ENCODE assay signal across 15 cellular contexts in genomic region chr22:35043251-35043931, GRCh38. TPM values are rescaled to one million over a fixed set of nuclear protein-coding genes. Genes with fewer than 3 reads are reported as not detected.
A peak's percentile ranks its signal among the peaks of the same experiment; 100 is the strongest.
DNase-seq lines count a peak whose midpoint lies in the region; ATAC-seq, FAIRE-seq and TF ChIP-seq lines count a peak whose summit lies in the region.
"Had no signal": no experiment of that assay in that cellular context is flagged by ENCODE, and none has a peak within 500 bp of the region (broad histone marks: within the 10 kb centered on the region; RNA-seq: fewer than 3 reads in every experiment).

No MANE protein-coding gene starts in this region.

- no peaks in the 10 kb centered on the region for H3K36me3 ChIP-seq in H1 (ENCODE audit: control insufficient read depth in 2 of 4, insufficient read depth in 4 of 4, low read length in 3 of 4)
- H3K36me3 ChIP-seq: adrenal gland had no signal

- POLR2A ChIA-PET in H1 (lab: Charles Lee; ENCODE audit: partially characterized antibody), result interaction anchor here (0.9 kb wide), 1 partner anchor 311 kb away, joined by 4 read pairs; no protein-coding TSS in a partner anchor

- no peaks in the 10 kb centered on the region for H3K79me1 ChIP-seq in H1 (ENCODE audit: low read depth, low read length)

- no peak overlapping the region for H3K23ac ChIP-seq in H1 (ENCODE audit: insufficient read length)

- H3K4ac ChIP-seq in H1 (replicated peaks; ENCODE audit: insufficient read length, low read depth, low read length), result no peak overlapping the region

- no peak overlapping the region for H4K91ac ChIP-seq in H1 (replicated peaks; ENCODE audit: insufficient read length, low read length)

- H3K56ac ChIP-seq in H1 (replicated peaks; ENCODE audit: insufficient read length, low read depth, low read length), result no peak overlapping the region

- WGBS in H1 (ENCODE audit: extremely low coverage in 1 of 2, insufficient coverage in 1 of 2, insufficient read length in 1 of 2, insufficient replicate concordance in 2 of 2, low coverage in 1 of 2, low lambda C conversion rate in 2 of 2, missing lambda C conversion rate in 1 of 2), 2 experiments, result 79% methylated on average over 6 of the region's 6 CpGs; no CpG with 5 or more reads in 1 of the 2 experiments

- peak; percentile 46 to 59 (median 52) for TF ChIP-seq CTCF in H1 (IDR thresholded peaks at IDR 0.05; ENCODE audit: control extremely low read depth in 1 of 3, insufficient read depth in 1 of 3, low read depth in 1 of 3, low read length in 3 of 3)

- no peak overlapping the region for H2BK120ac ChIP-seq in H1 (replicated peaks; ENCODE audit: low read depth, low read length)

- H4K5ac ChIP-seq in H1 (ENCODE audit: insufficient read length, low read depth, low read length), result no peak overlapping the region

- peak; percentile 46 for ATAC-seq in GM18868 (IDR thresholded peaks at IDR 0.05; ENCODE audit: unreplicated experiment)

- H2AK5ac ChIP-seq in H1 (ENCODE audit: low read depth, low read length), result 0 out of 2 replicates have a peak overlapping the region, but pooled peaks have one; percentile 83

- 0 out of 2 replicates have a peak overlapping the region, but pooled peaks have one; percentile 62 for H2BK15ac ChIP-seq in H1 (ENCODE audit: low read length)

- no peak overlapping the region for H2BK5ac ChIP-seq in H1 (ENCODE audit: low read depth, low read length)

- H3K18ac ChIP-seq in H1 (ENCODE audit: extremely low read depth, low read length), result no peak overlapping the region

- no peaks in the 10 kb centered on the region for H3K23me2 ChIP-seq in H1 (ENCODE audit: low read depth, low read length)

- H3K27ac ChIP-seq in H1 (ENCODE audit: low read depth, low read length), result no peak overlapping the region
- H3K27ac ChIP-seq: adrenal gland, skin epidermis had no signal

- no peaks in the 10 kb centered on the region for H4K20me1 ChIP-seq in H1 (replicated peaks in 1 of 2; ENCODE audit: control insufficient read depth in 1 of 2, insufficient read depth in 2 of 2, low read length in 2 of 2)

- FAIRE-seq in H1 (lab: Jason Lieb, UNC) (no peak), RCC 7860 (lab: Jason Lieb, UNC) (no peak)
- FAIRE-seq: endometrium had no signal

- H4K8ac ChIP-seq in H1 (ENCODE audit: extremely low read depth, insufficient read depth, low read length), result no peak overlapping the region

- DNase-seq in D341Med (ENCODE audit: low spot score) (peak; percentile 43), NCI-H69 (lab: John Stamatoyannopoulos, UW) (peak; percentile 17), H1 (ENCODE audit: low read depth in 1 of 2, low spot score in 2 of 2) (no peak), NCI-H146 (lab: John Stamatoyannopoulos, UW) (no peak), RCC 7860 (ENCODE audit: low spot score) (no peak)
- no peak for DNase-seq in activated CD8-positive, alpha-beta memory T cell treated with anti-CD3 and anti-CD28 coated beads, Interleukin-2, amount 50 U/mL, for 48 hours
- no peak for DNase-seq in activated T-cell treated with anti-CD3 and anti-CD28 coated beads, Interleukin-2, amount 50 U/mL, for 1 hour
- DNase-seq: activated CD4-positive, alpha-beta T cell treated with anti-CD3 and anti-CD28 coated beads, Interleukin-2, amount 50 U/mL, for 1 hour; adrenal gland; CD8-positive, alpha-beta memory T cell; NCI-H1436; SHP77 treated with DMSO at 0.1 percent for 48 hours had no signal

- H3K9me3 ChIP-seq in H1 (ENCODE audit: insufficient read depth in 2 of 2, low read depth in 1 of 2, low read length in 1 of 2), result peaks cover 0 to 4% of the 10 kb centered on the region in 2 experiments; a peak in 1 of 4 replicates
- H3K9me3 ChIP-seq: adrenal gland had no signal

- peak overlapping the region; percentile 63; the same call in 1 of the 2 replicates for H2BK12ac ChIP-seq in H1 (ENCODE audit: low read depth, low read length)

- H2BK20ac ChIP-seq in H1 (ENCODE audit: low read length), result no peak overlapping the region

- H3K27me3 ChIP-seq in H1 (replicated peaks in 1 of 4; ENCODE audit: control insufficient read depth in 3 of 4, extremely low read depth in 1 of 4, insufficient read depth in 3 of 4, low read length in 3 of 4), result no peaks in the 10 kb centered on the region

- CTCF ChIA-PET in H1 (lab: Charles Lee; ENCODE audit: partially characterized antibody), result interaction anchor here (0.6 to 3.8 kb wide), 41 partner anchors 8 to 638 kb away, joined by 3 to 20 read pairs (median 4); no protein-coding TSS in a partner anchor

- no peak overlapping the region for H2AFZ ChIP-seq in H1 (ENCODE audit: low read length)

- TF ChIP-seq POLR2A in H1 (IDR thresholded peaks at IDR 0.05; ENCODE audit: control extremely low read depth in 1 of 2, low read depth in 2 of 2, low read length in 2 of 2), result no peak

- no peak overlapping the region for H3K4me3 ChIP-seq in H1 (ENCODE audit: extremely low read depth in 1 of 4, insufficient read depth in 2 of 4, low read depth in 3 of 4, low read length in 4 of 4)
- H3K4me3 ChIP-seq: adrenal gland, skin epidermis had no signal

- H3K14ac ChIP-seq in H1 (ENCODE audit: insufficient read length), result no peak overlapping the region

- H3K4me1 ChIP-seq in H1 (replicated peaks in 1 of 4; ENCODE audit: control insufficient read depth in 3 of 4, insufficient read depth in 4 of 4, low read length in 3 of 4), result peaks cover 0 to 3% (median 1%) of the 10 kb centered on the region in 4 experiments; a peak in 1 of 7 replicates
- H3K4me1 ChIP-seq: adrenal gland had no signal

- no peaks in the 10 kb centered on the region for H3K79me2 ChIP-seq in H1 (ENCODE audit: control insufficient read depth in 1 of 2, insufficient read depth in 2 of 2, low read length in 2 of 2)

- TF ChIP-seq RAD21 in H1 (IDR thresholded peaks at IDR 0.05 in 1 of 2, conservative IDR thresholded peaks at IDR 0.05 in 1 of 2; ENCODE audit: low read depth in 2 of 2, low read length in 2 of 2), result peak; percentile 55 to 64

- H3K9ac ChIP-seq in H1 (replicated peaks in 1 of 4; ENCODE audit: extremely low read depth in 1 of 4, low read depth in 3 of 4, low read length in 3 of 4), result no peak overlapping the region

- H3K4me2 ChIP-seq in H1 (ENCODE audit: insufficient read depth in 1 of 2, low read depth in 2 of 2, low read length in 2 of 2), result no peak overlapping the region

- no peak for TF ChIP-seq EP300 in H1 (IDR thresholded peaks at IDR 0.05; ENCODE audit: borderline replicate concordance in 1 of 2, low read depth in 2 of 2, low read length in 2 of 2)

TF ChIP-seq in H1, 55 proteins besides CTCF, POLR2A, EP300 and RAD21 (continues in another document):
- TF ChIP-seq EGR1 (IDR thresholded peaks at IDR 0.05; ENCODE audit: borderline replicate concordance, low read depth, low read length), result no peak
- TF ChIP-seq CREB1 (IDR thresholded peaks at IDR 0.05), result no peak

RNA-seq across cellular contexts. Expression of gene ISX, which starts 22.6 kb away (rescaled TPM):
- not detected in 2 replicates for total RNA-seq in H1 (2021; fragmentation: NEBNext Ultra II Directional; extraction: Animal tissue kit (Norgen Biotek cat#: 25700))
- not detected in 2 replicates for polyA plus RNA-seq in H1 (2011; rRNA removed)
- not detected for polyA plus RNA-seq in H1 (2011; cell fraction: cytosol; rRNA removed)
- polyA plus RNA-seq in H1 (2011; cell fraction: nucleus; rRNA removed), result not detected
- not detected in 4 replicates for polyA plus RNA-seq in H1 (2012, experiment 1 of 2)
- polyA plus RNA-seq in H1 (2012, experiment 2 of 2), result not detected
- not detected for polyA plus RNA-seq in H1 (2013, experiment 1 of 2)
- not detected for polyA plus RNA-seq in H1 (2013, experiment 2 of 2)
- polyA minus RNA-seq in H1 (2011; rRNA and poly(A)+ RNA removed), result not detected in 2 replicates
- polyA minus RNA-seq in H1 (2011; cell fraction: cytosol; rRNA and poly(A)+ RNA removed), result not detected
- polyA minus RNA-seq in H1 (2011; cell fraction: nucleus; rRNA and poly(A)+ RNA removed), result not detected
- total RNA-seq: CD8-positive, alpha-beta memory T cell had no signal
- polyA plus RNA-seq: adrenal gland; CD8-positive, alpha-beta memory T cell had no signal

Comparison
In these comparisons a context has a peak if more than half of its experiments do, and no peak if none do; other contexts are left out.
1. DNase-seq: peak in D341Med (single experiment) and NCI-H69 (single experiment); none in H1 (0 of 2), NCI-H146 (single experiment), RCC 7860 (single experiment), activated CD8-positive, alpha-beta memory T cell treated with anti-CD3 and anti-CD28 coated beads, Interleukin-2, amount 50 U/mL, for 48 hours (single experiment) and activated T-cell treated with anti-CD3 and anti-CD28 coated beads, Interleukin-2, amount 50 U/mL, for 1 hour (single experiment).